ENCODE assay signal across 1 cellular context in the genomic region with DNA sequence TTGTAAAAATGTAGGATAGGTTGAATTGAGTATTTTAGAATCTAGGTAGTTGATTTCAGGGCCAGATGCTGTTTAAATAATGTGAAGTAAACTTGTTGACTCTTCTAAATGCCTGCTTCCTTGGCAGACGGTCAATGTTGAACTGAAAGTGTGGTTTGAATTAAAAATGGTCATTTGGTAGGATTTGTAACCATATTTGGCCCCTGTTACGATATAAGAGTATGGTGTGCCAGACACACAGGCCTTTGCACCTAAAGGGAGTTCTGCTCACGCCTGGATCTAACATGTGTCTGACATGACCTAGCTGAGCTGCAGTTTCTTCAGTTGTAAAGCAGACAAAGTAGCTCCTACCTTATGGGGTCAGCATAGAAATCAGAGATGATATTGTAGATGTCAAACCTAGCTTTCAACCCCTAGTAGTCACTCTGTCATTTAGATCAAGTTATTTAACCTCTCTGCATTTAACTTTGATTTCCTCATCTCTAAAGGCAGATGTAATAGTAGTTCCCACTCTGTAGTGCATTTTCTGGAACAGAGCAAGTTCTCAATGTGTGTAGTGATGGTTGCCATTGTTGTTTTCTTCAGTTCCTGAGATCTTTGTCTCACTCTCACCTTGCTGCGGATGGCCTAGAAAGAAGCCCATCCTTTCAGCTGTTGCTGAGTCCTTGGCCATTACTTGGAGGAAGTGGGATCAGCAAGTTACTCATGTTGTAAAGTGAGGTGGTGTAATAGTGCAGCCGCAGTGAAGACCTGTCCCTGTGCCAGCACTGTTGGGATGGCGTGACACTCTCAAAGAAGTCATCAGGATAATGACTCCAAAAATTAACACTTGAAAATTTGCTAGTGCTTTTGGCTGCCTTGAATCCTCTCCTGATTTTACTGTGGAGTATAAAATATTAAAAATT.
TF ChIP-seq lines count a peak whose summit lies in the region.

No MANE protein-coding gene starts in this region.

TF ChIP-seq in HepG2, 621 proteins besides CTCF, POLR2A, EP300 and RAD21 (continued from another document):
- TF ChIP-seq, protein P1, sequence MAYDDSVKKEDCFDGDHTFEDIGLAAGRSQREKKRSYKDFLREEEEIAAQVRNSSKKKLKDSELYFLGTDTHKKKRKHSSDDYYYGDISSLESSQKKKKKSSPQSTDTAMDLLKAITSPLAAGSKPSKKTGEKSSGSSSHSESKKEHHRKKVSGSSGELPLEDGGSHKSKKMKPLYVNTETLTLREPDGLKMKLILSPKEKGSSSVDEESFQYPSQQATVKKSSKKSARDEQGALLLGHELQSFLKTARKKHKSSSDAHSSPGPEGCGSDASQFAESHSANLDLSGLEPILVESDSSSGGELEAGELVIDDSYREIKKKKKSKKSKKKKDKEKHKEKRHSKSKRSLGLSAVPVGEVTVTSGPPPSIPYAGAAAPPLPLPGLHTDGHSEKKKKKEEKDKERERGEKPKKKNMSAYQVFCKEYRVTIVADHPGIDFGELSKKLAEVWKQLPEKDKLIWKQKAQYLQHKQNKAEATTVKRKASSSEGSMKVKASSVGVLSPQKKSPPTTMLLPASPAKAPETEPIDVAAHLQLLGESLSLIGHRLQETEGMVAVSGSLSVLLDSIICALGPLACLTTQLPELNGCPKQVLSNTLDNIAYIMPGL (CRISPR knock-in tag; IDR thresholded peaks at IDR 0.05; ENCODE audit: borderline replicate concordance in 1 of 2, low read depth in 1 of 2): no peak
- TF ChIP-seq POLR2AphosphoS5 (IDR thresholded peaks at IDR 0.05; ENCODE audit: low read depth, low read length): peak; percentile 6; the same call in 1 of the 2 replicates
